ENCODE assay signal across 16 cellular contexts in genomic region chr7:93461350-93461749, GRCh38.
DNase-seq lines count a peak whose midpoint lies in the region; ATAC-seq and TF ChIP-seq lines count a peak whose summit lies in the region.
"Had no signal": no experiment of that assay in that cellular context is flagged by ENCODE, and none has a peak within 500 bp of the region (broad histone marks: within the 10 kb centered on the region; RNA-seq: fewer than 3 reads in every experiment).

No MANE protein-coding gene starts in this region.

- intact Hi-C loops in right lobe of liver (cut with DNase I) = no loop called here

- CTCF ChIA-PET in RWPE1 (lab: Yijun Ruan, JAX) = interaction anchor here (0.6 to 1.4 kb wide), 8 partner anchors 19 to 821 kb away, joined by 3 to 6 read pairs (median 4); no protein-coding TSS in a partner anchor

- H3K4me3 ChIP-seq in right lobe of liver = no peak overlapping the region
- H3K4me3 ChIP-seq: adrenal gland, thoracic aorta had no signal

- no peak for TF ChIP-seq POLR2A in right lobe of liver (IDR thresholded peaks at IDR 0.05)

- H3K27ac ChIP-seq in RWPE1 = no peak overlapping the region
- no peak overlapping the region for H3K27ac ChIP-seq in right lobe of liver
- H3K27ac ChIP-seq: adrenal gland, parathyroid adenoma, thoracic aorta had no signal

- no peaks in the 10 kb centered on the region for H3K36me3 ChIP-seq in right lobe of liver
- H3K36me3 ChIP-seq: adrenal gland, thoracic aorta had no signal

- TF ChIP-seq CTCF in RWPE1 (conservative IDR thresholded peaks at IDR 0.05; ENCODE audit: low read depth) (no peak; the same call in 1 of the 2 replicates), right lobe of liver (IDR thresholded peaks at IDR 0.05) (peak in 2 of 4 donors; percentile 22 to 36)

- POLR2A ChIA-PET in RWPE1 (lab: Yijun Ruan, JAX; ENCODE audit: low non-redundant PET) = no interaction called here

- H3K4me1 ChIP-seq in right lobe of liver = no peaks in the 10 kb centered on the region
- H3K4me1 ChIP-seq: adrenal gland, parathyroid adenoma had no signal

- no peaks in the 10 kb centered on the region for H3K27me3 ChIP-seq in right lobe of liver
- H3K27me3 ChIP-seq: adrenal gland had no signal

- peak; percentile 43 to 55 (median 53) for ATAC-seq in right lobe of liver
- no peak for ATAC-seq in GM19467 (IDR thresholded peaks at IDR 0.05; ENCODE audit: unreplicated experiment)
- ATAC-seq: Panc1 had no signal

- DNase-seq in DMS53 treated with DMSO at 0.1 percent for 48 hours (lab: John Stamatoyannopoulos, UW; ENCODE audit: unreplicated experiment) (peak; percentile 52), MV-4-11 (lab: John Stamatoyannopoulos, UW) (peak; percentile 5), RWPE1 (ENCODE audit: low spot score) (peak; percentile 2), right lobe of liver (no peak), SKM-1 treated with dmso at 0.1 percent for 144 hours (lab: John Stamatoyannopoulos, UW; ENCODE audit: unreplicated experiment) (no peak), NCI-H446 (lab: John Stamatoyannopoulos, UW) (no peak)
- no peak for DNase-seq in stimulated activated CD8-positive, alpha-beta memory T cell treated with anti-CD3 and anti-CD28 coated beads, Interleukin-4, amount 100 ng/mL, for 48 hours
- DNase-seq: activated CD4-positive, alpha-beta T cell treated with anti-CD3 and anti-CD28 coated beads, Interleukin-2, amount 50 U/mL, for 48 hours; adrenal gland; GDM1; HFFc6; immature natural killer cell had no signal

- 32% methylated on average over 2 of the region's 2 CpGs for WGBS in right lobe of liver (ENCODE audit: insufficient coverage, low coverage, low lambda C conversion rate, missing lambda C conversion rate)

- no peaks in the 10 kb centered on the region for H3K9me3 ChIP-seq in right lobe of liver
- H3K9me3 ChIP-seq: adrenal gland, thoracic aorta had no signal

Comparison
In these comparisons a context has a peak if more than half of its experiments do, and no peak if none do; other contexts are left out.
1. DNase-seq: peak in DMS53 treated with DMSO at 0.1 percent for 48 hours (single experiment), MV-4-11 (single experiment) and RWPE1 (single experiment); none in right lobe of liver (0 of 3), SKM-1 treated with dmso at 0.1 percent for 144 hours (single experiment), stimulated activated CD8-positive, alpha-beta memory T cell treated with anti-CD3 and anti-CD28 coated beads, Interleukin-4, amount 100 ng/mL, for 48 hours (single experiment) and NCI-H446 (0 of 2).